12 cellular contexts compared by ENCODE assay signal in the genomic region with DNA sequence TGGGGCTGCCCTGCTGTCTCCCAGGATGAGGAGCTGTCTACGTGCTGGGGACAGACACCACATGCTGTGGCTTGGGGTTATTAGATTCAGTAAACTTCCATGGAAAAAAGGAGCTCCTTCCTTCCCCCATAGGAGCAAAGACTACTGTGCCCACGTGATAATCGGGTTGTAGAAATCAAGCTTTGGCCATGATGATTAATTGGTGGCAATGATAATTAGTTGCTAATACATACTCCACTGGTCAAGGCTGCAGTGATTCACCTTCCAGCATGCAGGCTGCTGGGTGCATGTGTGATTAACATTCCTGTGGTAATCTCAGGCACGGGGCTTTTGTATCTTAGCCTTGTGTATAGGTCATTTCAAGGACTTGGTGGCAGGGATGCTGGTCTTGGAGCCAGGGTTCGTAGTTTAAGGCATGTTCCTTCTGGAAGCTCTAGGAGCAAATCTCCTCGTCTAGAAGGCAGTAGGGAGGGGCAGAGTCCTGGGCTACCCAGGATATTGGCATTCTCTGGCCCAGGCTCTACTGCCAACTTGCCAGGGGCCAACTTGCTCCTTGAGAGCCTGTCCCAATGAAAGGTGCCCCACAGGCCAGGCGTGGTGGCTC. TPM values are rescaled to one million over a fixed set of nuclear protein-coding genes. Genes with fewer than 3 reads are reported as not detected.
DNase-seq lines count a peak whose midpoint lies in the region; ATAC-seq and TF ChIP-seq lines count a peak whose summit lies in the region.
"Had no signal": no experiment of that assay in that cellular context is flagged by ENCODE, and none has a peak within 500 bp of the region (broad histone marks: within the 10 kb centered on the region; RNA-seq: fewer than 3 reads in every experiment).

No MANE protein-coding gene starts in this region.

- no peak for TF ChIP-seq RAD21 in HCT116 (IDR thresholded peaks at IDR 0.05; ENCODE audit: low read depth)

- intact Hi-C loops in HCT116 (cut with micrococcal nuclease) (no loop called here), tibial artery (cut with DNase I; ENCODE audit: low total_unique reads) (no loop called here), dorsolateral prefrontal cortex (cut with DNase I) (no loop called here)

- POLR2A ChIA-PET in HCT116 (lab: Charles Lee), result no interaction called here

- no peaks in the 10 kb centered on the region for H4K20me1 ChIP-seq in HCT116 (ENCODE audit: insufficient read depth)

- no peaks in the 10 kb centered on the region for H3K27me3 ChIP-seq in HCT116 (ENCODE audit: insufficient read depth, low read length)
- H3K27me3 ChIP-seq in tibial artery, result no peaks in the 10 kb centered on the region
- H3K27me3 ChIP-seq in dorsolateral prefrontal cortex, result no peaks in the 10 kb centered on the region

- no peak for TF ChIP-seq POLR2A in HCT116 (IDR thresholded peaks at IDR 0.05; ENCODE audit: borderline replicate concordance, extremely low read depth, insufficient read depth, insufficient read length)

- CTCF ChIA-PET in HCT116 (lab: Charles Lee), result no interaction called here

- TF ChIP-seq CTCF in HCT116 (IDR thresholded peaks at IDR 0.05 in 2 of 3, conservative IDR thresholded peaks at IDR 0.05 in 1 of 3; ENCODE audit: borderline replicate concordance in 1 of 3, insufficient read depth in 1 of 3, low read depth in 2 of 3, low read length in 2 of 3) (no peak), fibroblast of villous mesenchyme (IDR thresholded peaks at IDR 0.05; ENCODE audit: insufficient read depth, low read depth, low read length) (no peak), tibial artery (IDR thresholded peaks at IDR 0.05) (no peak), dorsolateral prefrontal cortex (IDR thresholded peaks at IDR 0.05 in 54 of 56, conservative IDR thresholded peaks at IDR 0.05 in 2 of 56; ENCODE audit: low read depth in 1 of 56, partially characterized antibody in 56 of 56) (no peak)

- no peak overlapping the region for H2AFZ ChIP-seq in HCT116 (ENCODE audit: low read depth, low read length, poor library complexity, severe bottlenecking)

- BruUV-seq in HCT116 (replicated peaks; lab: Mats Ljungman, UMichigan), result no TSS peak

- ATAC-seq in HCT116 (peak; percentile 70), GM21447 (IDR thresholded peaks at IDR 0.05; ENCODE audit: unreplicated experiment) (no peak), HG02759 (IDR thresholded peaks at IDR 0.05; ENCODE audit: unreplicated experiment) (no peak)

- H3K4me1 ChIP-seq in HCT116 (ENCODE audit: control insufficient read depth in 1 of 2, insufficient read depth in 2 of 2, low read length in 2 of 2) (peaks cover 12 to 30% of the 10 kb centered on the region in 2 experiments), tibial artery (peaks cover 0 to 44% (median 15%) of the 10 kb centered on the region in 4 donors)

- H3K4me3 ChIP-seq in HCT116 (replicated peaks in 1 of 2; ENCODE audit: low read depth in 1 of 2, low read length in 2 of 2) (no peak overlapping the region), fibroblast of villous mesenchyme (ENCODE audit: low read depth, low read length) (no peak overlapping the region), tibial artery (no peak overlapping the region), dorsolateral prefrontal cortex (no peak overlapping the region)

- H3K9ac ChIP-seq in HCT116 (ENCODE audit: low read length), result peak overlapping the region; percentile 23; the same call in 1 of the 2 replicates

- peak overlapping the region; percentile 55 for H3K4me2 ChIP-seq in HCT116 (ENCODE audit: low read length)

- H3K9me3 ChIP-seq in HCT116 (ENCODE audit: control insufficient read depth in 1 of 2, insufficient read depth in 1 of 2, low read depth in 1 of 2, low read length in 2 of 2) (no peaks in the 10 kb centered on the region), tibial artery (no peaks in the 10 kb centered on the region)

- H3K36me3 ChIP-seq in HCT116 (ENCODE audit: control insufficient read depth in 1 of 2, insufficient read depth in 2 of 2, low read length in 2 of 2) (no peaks in the 10 kb centered on the region), tibial artery (peaks cover 3 to 22% (median 9%) of the 10 kb centered on the region in 3 donors)

- no peaks in the 10 kb centered on the region for H3K9me2 ChIP-seq in HCT116 (ENCODE audit: insufficient read depth)

- peak; percentile 28 for DNase-seq in HCT116 (ENCODE audit: low read depth, low spot score)
- DNase-seq in SW480 (ENCODE audit: low spot score), result peak; percentile 31
- peak; percentile 69 for DNase-seq in fibroblast of villous mesenchyme (ENCODE audit: low read depth)
- DNase-seq in tibial artery, result no peak
- DNase-seq in stimulated activated CD8-positive, alpha-beta memory T cell treated with anti-CD3 and anti-CD28 coated beads, Interleukin-4, amount 100 ng/mL, for 48 hours, result no peak
- no peak for DNase-seq in dorsolateral prefrontal cortex
- DNase-seq: GF-D8, NCI-H1694 had no signal

- RAD21 ChIA-PET in HCT116 (lab: Charles Lee; ENCODE audit: low non-redundant PET in 1 of 2, low total read pairs in 2 of 2, uncharacterized antibody in 2 of 2, unreplicated experiment in 2 of 2), result no interaction called here

- no peak overlapping the region for H3K27ac ChIP-seq in HCT116 (ENCODE audit: low read depth, low read length)
- peak overlapping the region; percentile 58 to 85 for H3K27ac ChIP-seq in tibial artery
- no peak overlapping the region for H3K27ac ChIP-seq in dorsolateral prefrontal cortex
- H3K27ac ChIP-seq: HL-60 had no signal

- no peaks in the 10 kb centered on the region for H3K79me2 ChIP-seq in HCT116 (ENCODE audit: insufficient read depth, low read length)

TF ChIP-seq in HCT116, 20 proteins besides CTCF, POLR2A, EP300 and RAD21:
- TF ChIP-seq ZNF274 (IDR thresholded peaks at IDR 0.05; ENCODE audit: low read depth, low read length), result no peak
TF ChIP-seq in HCT116: peak in this region for 0.

RNA-seq across cellular contexts. Expression of a gene that starts 41.4 kb away (rescaled TPM):
- 12.7 TPM for total RNA-seq in HCT116 (2021; ENCODE audit: unreplicated experiment)
- 13.1 and 13.8 TPM in 2 replicates for polyA plus RNA-seq in HCT116 (2012)
- total RNA-seq in fibroblast of villous mesenchyme, result 20.7 and 20.9 TPM in 2 replicates
- total RNA-seq in dorsolateral prefrontal cortex, result 1 to 10 TPM; 1.0 to 9.0 (median 3.4) TPM

RNA-seq across cellular contexts. Expression of a gene that starts 56.8 kb away (rescaled TPM):
- total RNA-seq in HCT116 (2021; ENCODE audit: unreplicated experiment) (not detected), fibroblast of villous mesenchyme (not detected in 2 replicates), dorsolateral prefrontal cortex (not detected)
- not detected in 2 replicates for polyA plus RNA-seq in HCT116 (2012)
- total RNA-seq: neural crest cell had no signal

Comparison
In these comparisons a context has a peak if more than half of its experiments do, and no peak if none do; other contexts are left out.
1. DNase-seq: peak in HCT116 (single experiment), SW480 (single experiment) and fibroblast of villous mesenchyme (single experiment); none in tibial artery (0 of 2), stimulated activated CD8-positive, alpha-beta memory T cell treated with anti-CD3 and anti-CD28 coated beads, Interleukin-4, amount 100 ng/mL, for 48 hours (single experiment) and dorsolateral prefrontal cortex (0 of 10).
2. H3K27ac ChIP-seq: peak in tibial artery (2 of 2); none in HCT116 (single experiment) and dorsolateral prefrontal cortex (0 of 59).